Comparison of ENCODE assay signal across 17 cellular contexts in the genomic region with DNA sequence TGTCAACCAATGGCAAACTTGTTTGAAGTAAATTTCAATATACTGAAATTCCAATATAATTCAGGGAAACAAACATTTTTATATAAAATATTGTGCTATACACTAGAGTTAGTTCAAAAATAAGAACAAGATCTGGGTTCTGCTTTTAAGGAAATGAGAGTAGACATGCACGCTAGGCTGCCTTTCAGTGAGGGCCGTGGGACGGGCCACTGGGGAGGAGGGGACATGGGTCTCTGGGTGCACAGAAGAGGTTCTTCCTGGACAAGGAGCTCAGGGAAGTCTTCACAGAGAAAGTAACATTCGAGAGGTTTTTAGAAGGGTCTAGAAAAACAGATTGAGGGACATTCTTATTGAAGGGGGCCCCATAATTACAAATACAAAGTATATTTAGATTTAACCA.
A peak's percentile ranks its signal among the peaks of the same experiment; 100 is the strongest.
DNase-seq lines count a peak whose midpoint lies in the region; ATAC-seq and TF ChIP-seq lines count a peak whose summit lies in the region.
"Had no signal": no experiment of that assay in that cellular context is flagged by ENCODE, and none has a peak within 500 bp of the region (broad histone marks: within the 10 kb centered on the region; RNA-seq: fewer than 3 reads in every experiment).

No MANE protein-coding gene starts in this region.

- WGBS in esophagus muscularis mucosa = 70% methylated on average over 4 of the region's 4 CpGs

- peaks cover 37% of the 10 kb centered on the region for H3K4me1 Mint-ChIP-seq in activated B cell treated with CpG ODN at 0.5 μM for 24 hours

- POLR2A ChIA-PET in activated B cell treated with CpG ODN at 0.5 μM for 24 hours (lab: Charles Lee) = interaction anchor here (1.1 to 1.6 kb wide), 2 partner anchors 64 to 694 kb away, joined by 3 to 4 read pairs; a partner anchor contains a TSS

- ATAC-seq in GM18505 (IDR thresholded peaks at IDR 0.05; ENCODE audit: unreplicated experiment) (peak; percentile 92), GM19463 (IDR thresholded peaks at IDR 0.05; ENCODE audit: unreplicated experiment) (peak; percentile 48), HG03045 (IDR thresholded peaks at IDR 0.05; ENCODE audit: unreplicated experiment) (peak; percentile 60), activated B cell treated with CpG ODN at 0.5 μM for 24 hours (ENCODE audit: low read depth) (peak; percentile 99), lower lobe of right lung (no peak), GM21390 (IDR thresholded peaks at IDR 0.05; ENCODE audit: unreplicated experiment) (no peak)

- H3K27ac Mint-ChIP-seq in activated B cell treated with CpG ODN at 0.5 μM for 24 hours = peak overlapping the region; percentile 82

- H3K27me3 ChIP-seq in lower lobe of right lung (ENCODE audit: low read depth) (no peaks in the 10 kb centered on the region), esophagus muscularis mucosa (no peaks in the 10 kb centered on the region)
- H3K27me3 ChIP-seq: dorsolateral prefrontal cortex, MG63 had no signal

- H3K4me1 ChIP-seq in lower lobe of right lung (no peaks in the 10 kb centered on the region), esophagus muscularis mucosa (peaks cover 0 to 41% (median 29%) of the 10 kb centered on the region in 4 donors)
- H3K4me1 ChIP-seq: prostate gland had no signal

- peak overlapping the region; percentile 50 for H3K4me3 Mint-ChIP-seq in activated B cell treated with CpG ODN at 0.5 μM for 24 hours
- H3K4me3 Mint-ChIP-seq: H9 had no signal

- H3K9me3 ChIP-seq in lower lobe of right lung (no peaks in the 10 kb centered on the region), esophagus muscularis mucosa (no peaks in the 10 kb centered on the region)
- H3K9me3 ChIP-seq: MG63, mucosa of descending colon, prostate gland had no signal

- no peak for TF ChIP-seq POLR2A in GM18505 (IDR thresholded peaks at IDR 0.05; ENCODE audit: borderline replicate concordance, extremely low read depth, insufficient read depth, insufficient read length)
- no peak for TF ChIP-seq POLR2A in esophagus muscularis mucosa (IDR thresholded peaks at IDR 0.05; ENCODE audit: low read depth)

- no peaks in the 10 kb centered on the region for H3K36me3 Mint-ChIP-seq in activated B cell treated with CpG ODN at 0.5 μM for 24 hours (ENCODE audit: low read depth)

- DNase-seq in activated B cell treated with CpG ODN at 0.5 μM for 24 hours = peak; percentile 47
- no peak for DNase-seq in lower lobe of right lung
- DNase-seq in esophagus muscularis mucosa (ENCODE audit: extremely low spot score) = no peak
- DNase-seq in NCI-H2196 (lab: John Stamatoyannopoulos, UW; ENCODE audit: unreplicated experiment) = no peak
- DNase-seq: DMS53; dorsolateral prefrontal cortex; H9; MG63; mucosa of descending colon; NCI-H2171; OCI-M1; stimulated activated CD4-positive, alpha-beta T cell treated with anti-CD3 and anti-CD28 coated beads, Interleukin-2, amount 100 ng/mL, for 24 hours had no signal

- H3K27me3 Mint-ChIP-seq in activated B cell treated with CpG ODN at 0.5 μM for 24 hours = no peaks in the 10 kb centered on the region

- intact Hi-C loops in activated B cell treated with CpG ODN at 0.5 μM for 24 hours (cut with micrococcal nuclease) = loop anchor here (5.0 to 10.0 kb wide), 2 partner anchors 302 to 915 kb away; no protein-coding TSS in a partner anchor
- intact Hi-C loops in lower lobe of right lung (cut with DNase I) = no loop called here
- intact Hi-C loops in esophagus muscularis mucosa (cut with DNase I) = no loop called here

- no peaks in the 10 kb centered on the region for H3K36me3 ChIP-seq in lower lobe of right lung
- no peaks in the 10 kb centered on the region for H3K36me3 ChIP-seq in esophagus muscularis mucosa
- H3K36me3 ChIP-seq: MG63, prostate gland had no signal

- H3K4me3 ChIP-seq in lower lobe of right lung (no peak overlapping the region), esophagus muscularis mucosa (no peak overlapping the region)
- H3K4me3 ChIP-seq: dorsolateral prefrontal cortex, MG63, mucosa of descending colon, prostate gland had no signal

- CTCF ChIA-PET in activated B cell treated with CpG ODN at 0.5 μM for 24 hours (lab: Charles Lee) = interaction anchor here (1.1 to 9.8 kb wide), 4 partner anchors 11 to 320 kb away, joined by 3 to 162 read pairs (median 6); a partner anchor contains a TSS

- TF ChIP-seq CTCF in activated B cell treated with CpG ODN at 0.5 μM for 24 hours (IDR thresholded peaks at IDR 0.05) (no peak), lower lobe of right lung (IDR thresholded peaks at IDR 0.05) (no peak), esophagus muscularis mucosa (IDR thresholded peaks at IDR 0.05) (no peak)

- no peak for TF ChIP-seq EP300 in esophagus muscularis mucosa (IDR thresholded peaks at IDR 0.05)

- H3K27ac ChIP-seq in lower lobe of right lung (no peak overlapping the region), esophagus muscularis mucosa (replicated peaks in 1 of 4) (peak overlapping the region in 1 of 4 donors; percentile 35)
- H3K27ac ChIP-seq: dorsolateral prefrontal cortex, prostate gland had no signal

- no peaks in the 10 kb centered on the region for H3K9me3 Mint-ChIP-seq in activated B cell treated with CpG ODN at 0.5 μM for 24 hours
- H3K9me3 Mint-ChIP-seq: H9 had no signal

Comparison
In these comparisons a context has a peak if more than half of its experiments do, and no peak if none do; other contexts are left out.
1. ATAC-seq: peak in GM18505 (single experiment), GM19463 (single experiment), HG03045 (single experiment) and activated B cell treated with CpG ODN at 0.5 μM for 24 hours (single experiment); none in lower lobe of right lung (0 of 2) and GM21390 (single experiment).